Comparison of ENCODE assay signal across 7 cellular contexts in the genomic region with DNA sequence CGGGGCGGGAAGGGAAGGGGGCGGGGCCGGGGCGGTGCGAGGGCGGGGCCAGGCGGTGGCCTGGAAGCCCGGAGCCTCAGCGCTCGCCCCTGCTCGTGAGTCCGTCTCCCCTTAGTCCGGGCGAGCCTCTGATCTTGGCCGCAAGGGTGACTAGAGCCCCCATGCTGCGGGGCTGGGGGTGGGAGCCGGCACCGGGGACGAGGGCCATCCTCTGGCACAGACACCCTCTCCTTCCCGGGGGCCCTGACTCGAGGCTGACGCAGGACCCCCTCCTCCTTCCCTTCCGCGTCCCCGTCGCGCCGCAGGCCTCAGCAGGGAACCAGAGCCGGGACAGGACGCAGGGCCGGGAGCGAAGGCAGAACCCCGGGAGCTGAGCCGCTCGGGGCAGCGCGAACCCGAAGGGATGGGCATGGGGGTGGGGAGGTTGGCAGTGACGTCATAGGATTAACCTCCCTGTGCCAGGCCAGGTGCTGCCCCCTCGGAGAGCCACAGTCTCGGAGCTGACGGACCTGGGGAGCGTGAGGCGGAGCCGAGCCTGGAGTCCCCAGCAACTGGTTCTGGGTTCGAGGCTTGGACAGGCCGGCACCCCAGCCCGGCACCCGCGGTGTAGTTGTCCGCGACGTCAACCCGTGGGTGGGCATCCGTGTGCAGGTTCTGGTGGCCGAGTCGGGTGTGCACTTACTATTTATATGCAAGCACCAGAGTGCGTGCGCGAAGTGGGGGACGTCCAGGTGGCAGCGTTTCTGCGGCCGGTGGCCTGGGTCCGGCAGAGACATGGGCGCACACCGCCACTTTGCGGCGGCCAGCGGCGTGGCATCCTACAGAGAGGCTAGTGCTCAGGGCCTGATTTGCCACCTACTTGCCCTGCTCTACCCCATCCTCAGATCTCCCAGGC. TPM values are rescaled to one million over a fixed set of nuclear protein-coding genes. Genes with fewer than 3 reads are reported as not detected.
DNase-seq lines count a peak whose midpoint lies in the region; FAIRE-seq and TF ChIP-seq lines count a peak whose summit lies in the region.

No MANE protein-coding gene starts in this region.

- H3K4me3 Mint-ChIP-seq in activated naive CD4-positive, alpha-beta T cell treated with anti-CD3 and anti-CD28 coated beads, Interleukin-2, amount 50 U/mL, for 24 hours = peak overlapping the region; percentile 87

- peaks cover 36 to 73% (median 58%) of the 10 kb centered on the region in 4 donors for H3K4me1 ChIP-seq in transverse colon

- TF ChIP-seq POLR2A in GM12891 (IDR thresholded peaks at IDR 0.05; ENCODE audit: low read depth, low read length) (no peak), transverse colon (IDR thresholded peaks at IDR 0.05) (peak; percentile 71)

- peak; percentile 78 to 96 (median 84) for TF ChIP-seq CTCF in transverse colon (IDR thresholded peaks at IDR 0.05)

- in situ Hi-C loops in SK-MEL-5 (cut with HindIII; ENCODE audit: low pct_unique_long_range_greater_than_20kb, low sequenced_read_pairs) = no loop called here
- in situ Hi-C loops in transverse colon (cut with MboI; ENCODE audit: low pct_ligation_motif_present in 1 of 4, low pct_unique_long_range_greater_than_20kb in 1 of 4, low sequenced_read_pairs in 3 of 4) = loop anchor here in 1 of 4 donors (10.0 kb wide), 1 partner anchor 62 kb away; no protein-coding TSS in a partner anchor

- no peaks in the 10 kb centered on the region for H3K9me3 Mint-ChIP-seq in activated naive CD4-positive, alpha-beta T cell treated with anti-CD3 and anti-CD28 coated beads, Interleukin-2, amount 50 U/mL, for 24 hours

- FAIRE-seq in GM12891 (lab: Jason Lieb, UNC) = peak; percentile 93

- H3K36me3 Mint-ChIP-seq in activated naive CD4-positive, alpha-beta T cell treated with anti-CD3 and anti-CD28 coated beads, Interleukin-2, amount 50 U/mL, for 24 hours = no peaks in the 10 kb centered on the region

- H3K27me3 Mint-ChIP-seq in activated naive CD4-positive, alpha-beta T cell treated with anti-CD3 and anti-CD28 coated beads, Interleukin-2, amount 50 U/mL, for 24 hours = no peaks in the 10 kb centered on the region

- peak overlapping the region; percentile 12 for H3K27ac Mint-ChIP-seq in activated naive CD4-positive, alpha-beta T cell treated with anti-CD3 and anti-CD28 coated beads, Interleukin-2, amount 50 U/mL, for 24 hours

- peak overlapping the region; percentile 99 to 100 (median 99) for H3K27ac ChIP-seq in transverse colon

- H3K4me3 ChIP-seq in transverse colon = peak overlapping the region; percentile 86 to 96 (median 88)

- H3K9me3 ChIP-seq in transverse colon = no peaks in the 10 kb centered on the region

- H3K27me3 ChIP-seq in transverse colon = no peaks in the 10 kb centered on the region

- TF ChIP-seq EP300 in transverse colon (IDR thresholded peaks at IDR 0.05; ENCODE audit: low read depth) = no peak

- intact Hi-C loops in transverse colon (cut with DNase I; ENCODE audit: low total_unique reads) = loop anchor here (5.0 to 10.0 kb wide), 2 partner anchors 36 to 358 kb away; no protein-coding TSS in a partner anchor

- peaks cover 21% of the 10 kb centered on the region for H3K4me1 Mint-ChIP-seq in activated naive CD4-positive, alpha-beta T cell treated with anti-CD3 and anti-CD28 coated beads, Interleukin-2, amount 50 U/mL, for 24 hours

- DNase-seq in GM12891 (ENCODE audit: insufficient read length, low spot score) (peak; percentile 94), Kasumi-1 (lab: John Stamatoyannopoulos, UW) (peak; percentile 68 to 77), SK-MEL-5 (ENCODE audit: low read depth, low spot score) (peak; percentile 79), glomerular visceral epithelial cell (ENCODE audit: extremely low spot score) (peak; percentile 91), occipital lobe (lab: John Stamatoyannopoulos, UW) (peak; percentile 77), transverse colon (peak; percentile 89)

- H3K36me3 ChIP-seq in transverse colon = no peaks in the 10 kb centered on the region

- 0 to 1% methylated on average over 4 to 43 of the region's 72 CpGs for WGBS in transverse colon (ENCODE audit: low coverage in 1 of 2), 2 donors

TF ChIP-seq in GM12891, 5 proteins besides CTCF, POLR2A, EP300 and RAD21:
- TF ChIP-seq POU2F2 (IDR thresholded peaks at IDR 0.05; ENCODE audit: low read depth, low read length) (0 out of 2 replicates have a peak, but pooled peaks have one; percentile 38), POLR2AphosphoS5 (IDR thresholded peaks at IDR 0.05; ENCODE audit: low read depth, low read length) (no peak)
TF ChIP-seq in GM12891: peak in this region for 1.

RNA-seq across cellular contexts. Expression of a gene that starts 0.5 kb away (rescaled TPM):
- polyA plus RNA-seq in GM12891 (2012; ENCODE audit: low read depth, missing spikeins) = 0.53 TPM
- 4.0 and 9.8 TPM in 2 replicates for total RNA-seq in SK-MEL-5 (2014; rRNA removed; shearing (Covaris generic))
- polyA plus RNA-seq in SK-MEL-5 (2015; cell fraction: cytosol; rRNA removed) = 31.2 and 36.3 TPM in 2 replicates
- 20.6 and 47.6 TPM in 2 replicates for polyA plus RNA-seq in SK-MEL-5 (2015; cell fraction: nucleus; rRNA removed)
- total RNA-seq in occipital lobe (3.1 TPM), transverse colon (100 to 1,000 TPM; 157 to 369 (median 335) TPM)

RNA-seq across cellular contexts. Expression of a gene that starts 2.7 kb away (rescaled TPM):
- 8.1 TPM for polyA plus RNA-seq in GM12891 (2012; ENCODE audit: low read depth, missing spikeins)
- total RNA-seq in SK-MEL-5 (2014; rRNA removed; shearing (Covaris generic)) = 1.7 and 3.3 TPM in 2 replicates
- polyA plus RNA-seq in SK-MEL-5 (2015; cell fraction: cytosol; rRNA removed) = 4.2 and 5.6 TPM in 2 replicates
- polyA plus RNA-seq in SK-MEL-5 (2015; cell fraction: nucleus; rRNA removed) = 13.5 and 22.8 TPM in 2 replicates
- total RNA-seq in occipital lobe (3.0 TPM), transverse colon (10 to 100 TPM; 24.9 to 96.1 (median 38.6) TPM)

RNA-seq across cellular contexts. Expression of a gene that starts 15.5 kb away (rescaled TPM):
- 21.4 TPM for polyA plus RNA-seq in GM12891 (2012; ENCODE audit: low read depth, missing spikeins)
- total RNA-seq in SK-MEL-5 (2014; rRNA removed; shearing (Covaris generic)) = 10.6 and 14.4 TPM in 2 replicates
- 31.6 and 32.3 TPM in 2 replicates for polyA plus RNA-seq in SK-MEL-5 (2015; cell fraction: cytosol; rRNA removed)
- 24.4 and 38.3 TPM in 2 replicates for polyA plus RNA-seq in SK-MEL-5 (2015; cell fraction: nucleus; rRNA removed)
- 8.0 TPM for total RNA-seq in occipital lobe
- total RNA-seq in transverse colon = 10 to 100 TPM; 38.0 to 54.9 (median 42.6) TPM

RNA-seq across cellular contexts. Expression of a gene that starts 28.9 kb away (rescaled TPM):
- polyA plus RNA-seq in GM12891 (2012; ENCODE audit: low read depth, missing spikeins) = 8.7 TPM
- total RNA-seq in SK-MEL-5 (2014; rRNA removed; shearing (Covaris generic)) = 14.0 and 14.2 TPM in 2 replicates
- polyA plus RNA-seq in SK-MEL-5 (2015; cell fraction: cytosol; rRNA removed) = 25.3 and 28.3 TPM in 2 replicates
- 8.8 and 12.9 TPM in 2 replicates for polyA plus RNA-seq in SK-MEL-5 (2015; cell fraction: nucleus; rRNA removed)
- 8.1 TPM for total RNA-seq in occipital lobe
- 10 to 100 TPM in 1 of 4 donors, 1 to 10 TPM in 3; 1.2 to 10.8 (median 5.9) TPM for total RNA-seq in transverse colon

Comparison
In these comparisons a context has a peak if more than half of its experiments do, and no peak if none do; other contexts are left out.
1. Peak in every context shown above with its lines: DNase-seq, H3K4me3 ChIP-seq and H3K27ac ChIP-seq.
2. RNA of a gene that starts 0.5 kb away (total RNA-seq): 157 to 369 TPM in transverse colon; 4.0 to 9.8 TPM in SK-MEL-5 and 3.1 TPM in occipital lobe (single experiment); every median in the first group is over 10 times any median in the second.